Comparison of ENCODE assay signal across 26 cellular contexts in the genomic region with DNA sequence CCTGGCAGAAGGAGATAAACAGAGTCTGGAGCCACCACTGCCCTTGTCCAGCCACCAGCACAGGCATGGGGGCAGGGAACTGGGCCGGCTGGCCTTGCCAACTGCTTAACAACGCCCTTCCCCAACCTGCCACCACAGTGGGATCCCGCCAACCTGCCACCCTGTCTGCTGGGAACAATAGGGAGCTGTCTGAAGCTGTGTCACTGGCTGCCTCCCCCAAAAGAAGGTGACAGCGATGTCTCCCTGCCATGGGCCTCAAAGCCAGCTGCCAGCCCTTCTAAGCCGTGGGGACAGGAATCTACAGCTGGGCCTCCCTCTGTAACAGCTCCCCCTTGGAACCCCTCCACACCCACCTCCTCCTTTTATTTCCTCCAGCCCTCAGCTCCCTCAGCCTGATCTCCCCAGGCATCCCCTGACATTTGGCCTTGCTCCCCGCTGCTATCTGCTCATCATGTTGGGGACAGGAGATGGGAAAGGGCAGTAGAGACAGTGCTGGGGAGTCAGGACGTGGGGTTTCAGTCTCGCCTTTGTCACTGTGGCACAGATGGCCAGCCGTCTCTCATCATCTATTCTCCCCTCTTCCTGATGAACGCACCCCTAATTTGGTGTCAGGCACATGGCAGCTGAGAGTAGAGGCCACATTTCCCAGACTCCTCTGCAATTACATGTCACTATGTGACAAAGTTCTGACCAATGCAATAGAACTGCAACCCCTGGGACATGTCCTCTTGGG. TPM values are rescaled to one million over a fixed set of nuclear protein-coding genes. Genes with fewer than 3 reads are reported as not detected.
DNase-seq lines count a peak whose midpoint lies in the region; ATAC-seq and TF ChIP-seq lines count a peak whose summit lies in the region.
"Had no signal": no experiment of that assay in that cellular context is flagged by ENCODE, and none has a peak within 500 bp of the region (broad histone marks: within the 10 kb centered on the region; RNA-seq: fewer than 3 reads in every experiment).

No MANE protein-coding gene starts in this region.

- H3K79me2 ChIP-seq in MM.1S (ENCODE audit: low read length) = no peaks in the 10 kb centered on the region

- intact Hi-C loops in Right ventricle myocardium inferior (cut with DNase I) = no loop called here
- intact Hi-C loops in left ventricle myocardium inferior (cut with micrococcal nuclease) = no loop called here
- intact Hi-C loops in vagina (cut with DNase I) = no loop called here
- intact Hi-C loops in lower lobe of right lung (cut with DNase I) = no loop called here

- peak; percentile 64 for ATAC-seq in Right ventricle myocardium inferior
- ATAC-seq in left lobe of liver = no peak
- no peak for ATAC-seq in lower lobe of right lung
- ATAC-seq: naive thymus-derived CD8-positive, alpha-beta T cell; T-cell had no signal

- TF ChIP-seq CTCF in left ventricle myocardium inferior (IDR thresholded peaks at IDR 0.05; ENCODE audit: borderline replicate concordance) (no peak), vagina (IDR thresholded peaks at IDR 0.05) (no peak), lower lobe of right lung (IDR thresholded peaks at IDR 0.05) (no peak), MM.1S (IDR thresholded peaks at IDR 0.05; ENCODE audit: low read length) (no peak)

- H3F3A ChIP-seq in MM.1S (ENCODE audit: insufficient read depth, low read length) = no peaks in the 10 kb centered on the region

- H3K9me3 ChIP-seq in left ventricle myocardium inferior (replicated peaks) (no peaks in the 10 kb centered on the region), vagina (no peaks in the 10 kb centered on the region), lower lobe of right lung (no peaks in the 10 kb centered on the region), MM.1S (replicated peaks; ENCODE audit: insufficient read depth, low read length) (no peaks in the 10 kb centered on the region)
- H3K9me3 ChIP-seq: Caco-2, stomach, transverse colon had no signal

- H3K4me1 ChIP-seq in left ventricle myocardium inferior (peaks cover 41% of the 10 kb centered on the region), vagina (peaks cover 30% of the 10 kb centered on the region), lower lobe of right lung (peaks cover 26% of the 10 kb centered on the region), MM.1S (ENCODE audit: low read length) (no peaks in the 10 kb centered on the region)

- no peak overlapping the region for H3K4me3 ChIP-seq in left ventricle myocardium inferior
- H3K4me3 ChIP-seq in vagina = no peak overlapping the region
- no peak overlapping the region for H3K4me3 ChIP-seq in lower lobe of right lung
- H3K4me3 ChIP-seq in MM.1S (ENCODE audit: low read length) = no peak overlapping the region
- H3K4me3 ChIP-seq: skin epidermis, stomach, transverse colon had no signal

- TF ChIP-seq POLR2A in vagina (IDR thresholded peaks at IDR 0.05) = no peak

- DNase-seq in DMS53 (lab: John Stamatoyannopoulos, UW) (peak; percentile 14), DMS53 treated with DMSO at 0.1 percent for 48 hours (lab: John Stamatoyannopoulos, UW; ENCODE audit: unreplicated experiment) (no peak), Right ventricle myocardium inferior (ENCODE audit: missing footprints) (no peak), left ventricle myocardium inferior (no peak), left lobe of liver (ENCODE audit: low spot score) (peak; percentile 27), vagina (ENCODE audit: extremely low spot score in 2 of 2) (peak; percentile 67 to 91), lower lobe of right lung (no peak), MM.1S (no peak)
- DNase-seq: activated CD4-positive, alpha-beta T cell treated with anti-CD3 and anti-CD28 coated beads, Interleukin-2, amount 10 ng/mL, durations not matched to agents 24 days and 14 days; activated naive CD4-positive, alpha-beta T cell treated with anti-CD3 and anti-CD28 coated beads, Interleukin-2, amount 10 ng/mL, durations not matched to agents 7 days and 5 days; activated T-cell treated with anti-CD3 and anti-CD28 coated beads for 4 hours; Caco-2; erythroblast; H7; KBM-7; MV-4-11; NCI-H2081 treated with DMSO at 0.1 percent for 48 hours; NCI-H526 treated with DMSO at 0.1 percent for 48 hours; OCI-M1; SIG-M5; T-cell; transverse colon had no signal

- H4K20me1 ChIP-seq in MM.1S (ENCODE audit: insufficient read depth, low read length) = no peaks in the 10 kb centered on the region

- no peak overlapping the region for H3K4me2 ChIP-seq in MM.1S (ENCODE audit: low read depth, low read length)

- H3K36me3 ChIP-seq in left ventricle myocardium inferior (no peaks in the 10 kb centered on the region), vagina (no peaks in the 10 kb centered on the region), lower lobe of right lung (no peaks in the 10 kb centered on the region), MM.1S (replicated peaks; ENCODE audit: insufficient read depth, low read length) (no peaks in the 10 kb centered on the region)
- H3K36me3 ChIP-seq: stomach, transverse colon had no signal

- H3K9ac ChIP-seq in MM.1S (ENCODE audit: low read length) = no peak overlapping the region

- no peaks in the 10 kb centered on the region for H3K27me3 ChIP-seq in left ventricle myocardium inferior (ENCODE audit: low read depth)
- H3K27me3 ChIP-seq in vagina = no peaks in the 10 kb centered on the region
- H3K27me3 ChIP-seq in lower lobe of right lung (ENCODE audit: low read depth) = no peaks in the 10 kb centered on the region
- H3K27me3 ChIP-seq in MM.1S (replicated peaks; ENCODE audit: insufficient read depth, low read length) = no peaks in the 10 kb centered on the region; the same call in 1 of the 2 replicates

- H3K27ac ChIP-seq in left ventricle myocardium inferior (replicated peaks) (no peak overlapping the region), vagina (no peak overlapping the region), lower lobe of right lung (no peak overlapping the region), MM.1S (ENCODE audit: low read length) (no peak overlapping the region)
- H3K27ac ChIP-seq: 22Rv1, skin epidermis, stomach, transverse colon had no signal

- H2AFZ ChIP-seq in MM.1S (ENCODE audit: low read length) = no peak overlapping the region

- no peaks in the 10 kb centered on the region for H3K9me2 ChIP-seq in MM.1S (replicated peaks; ENCODE audit: insufficient read depth, low read length)

RNA-seq across cellular contexts. Expression of a gene that starts 51.3 kb away (rescaled TPM):
- 16.0 TPM for total RNA-seq in Right ventricle myocardium inferior
- total RNA-seq in left ventricle myocardium inferior = 17.2 TPM
- total RNA-seq in left lobe of liver = 3.5 TPM
- 15.2 TPM for total RNA-seq in vagina
- 15.1 TPM for total RNA-seq in lower lobe of right lung

Comparison
In these comparisons a context has a peak if more than half of its experiments do, and no peak if none do; other contexts are left out.
1. DNase-seq: peak in DMS53 (single experiment), left lobe of liver (single experiment) and vagina (2 of 2); none in DMS53 treated with DMSO at 0.1 percent for 48 hours (single experiment), Right ventricle myocardium inferior (single experiment), left ventricle myocardium inferior (single experiment), lower lobe of right lung (single experiment) and MM.1S (single experiment).